In the genomic region with DNA sequence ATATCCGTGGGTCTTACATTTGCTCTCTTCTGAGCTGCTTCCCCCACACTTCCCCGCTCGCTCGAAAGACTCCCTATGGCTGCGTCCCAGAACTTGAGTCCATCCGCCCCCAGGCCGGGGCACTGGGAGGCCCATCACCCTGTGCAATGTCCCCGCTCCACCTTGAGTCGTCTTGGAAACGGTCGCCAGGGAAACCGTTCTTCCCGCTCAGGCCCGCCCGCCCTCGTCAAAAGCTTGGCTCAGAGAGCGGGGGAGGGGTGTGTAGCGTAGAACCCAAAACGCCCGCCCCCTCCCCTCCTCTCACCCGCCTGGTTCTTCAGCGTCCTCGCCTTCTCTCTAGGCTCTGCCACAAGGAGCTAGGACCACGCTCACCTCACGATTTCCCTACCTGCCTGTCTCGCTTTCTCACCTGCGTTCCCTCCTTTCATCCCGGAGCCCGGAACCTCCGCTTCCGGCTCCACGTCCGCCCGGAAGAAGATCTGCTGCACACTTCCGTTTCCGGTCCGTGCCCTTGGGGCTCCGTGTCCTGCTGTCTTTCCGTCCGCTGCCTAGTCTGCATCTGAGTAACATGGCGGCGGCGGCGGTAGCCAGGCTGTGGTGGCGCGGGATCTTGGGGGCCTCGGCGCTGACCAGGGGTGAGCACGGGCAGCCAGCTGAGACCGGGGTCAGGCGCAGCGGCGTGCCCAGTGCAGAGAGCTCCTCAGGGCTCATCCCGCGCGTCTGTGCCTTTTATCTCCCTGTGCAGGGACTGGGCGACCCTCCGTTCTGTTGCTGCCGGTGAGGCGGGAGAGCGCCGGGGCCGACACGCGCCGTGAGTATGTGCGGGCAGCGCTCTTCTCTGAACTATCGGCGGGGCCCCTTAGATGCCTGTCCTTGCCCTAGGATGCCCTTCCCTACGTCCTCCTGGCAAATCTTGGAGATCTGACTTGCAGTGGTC, we compare ENCODE assay signal across 1 cellular context.
TF ChIP-seq lines count a peak whose summit lies in the region.

Gene KBTBD4 (minus strand): TSS at position 447 of the 937 bp plus-strand sequence. CDS start 19 bp downstream, at position 428.
Gene NDUFS3 (plus strand): TSS at position 551 of the 937 bp plus-strand sequence. CDS start 18 bp downstream, at position 569.

TF ChIP-seq in HEK293, 187 proteins besides CTCF, POLR2A, EP300 and RAD21 (continued from another document):
- TF ChIP-seq ZBTB44 (tag by site-specific recombination; IDR thresholded peaks at IDR 0.05) (no peak), ZNF211 (tag by site-specific recombination; IDR thresholded peaks at IDR 0.05; ENCODE audit: low read depth) (no peak), ZNF514 (tag by site-specific recombination; IDR thresholded peaks at IDR 0.05) (no peak), ZBTB21 (tag by site-specific recombination; IDR thresholded peaks at IDR 0.05) (peak; percentile 86), ZNF433 (tag by site-specific recombination; IDR thresholded peaks at IDR 0.05; ENCODE audit: low read depth) (no peak), ZNF184 (tag by site-specific recombination; IDR thresholded peaks at IDR 0.05) (no peak), SP3 (tag by site-specific recombination; IDR thresholded peaks at IDR 0.05) (peak; percentile 93), ZNF660 (tag by site-specific recombination; IDR thresholded peaks at IDR 0.05) (peak; percentile 89), ZNF600 (tag by site-specific recombination; IDR thresholded peaks at IDR 0.05) (peak; percentile 83), ZNF830 (tag by site-specific recombination; IDR thresholded peaks at IDR 0.05; ENCODE audit: low read depth) (no peak), ZNF692 (tag by site-specific recombination; IDR thresholded peaks at IDR 0.05) (peak; percentile 93), INSM2 (tag by site-specific recombination; IDR thresholded peaks at IDR 0.05) (peak; percentile 97), MEIS1 (CRISPR knock-in tag; IDR thresholded peaks at IDR 0.05; ENCODE audit: borderline replicate concordance) (no peak), EGR2 (tag by site-specific recombination; IDR thresholded peaks at IDR 0.05; ENCODE audit: low read depth) (peak; percentile 87), ZNF391 (tag by site-specific recombination; IDR thresholded peaks at IDR 0.05; ENCODE audit: borderline replicate concordance, low read depth) (peak; percentile 100), ZNF175 (tag by site-specific recombination; IDR thresholded peaks at IDR 0.05) (no peak), ZNF629 (tag by site-specific recombination; IDR thresholded peaks at IDR 0.05) (peak; percentile 94), ZNF792 (tag by site-specific recombination; IDR thresholded peaks at IDR 0.05) (0 out of 2 replicates have a peak, but pooled peaks have one; percentile 79), KLF8 (tag by site-specific recombination; IDR thresholded peaks at IDR 0.05) (peak; percentile 99), ZBTB48 (tag by site-specific recombination; IDR thresholded peaks at IDR 0.05) (peak; percentile 71), ZNF169 (tag by site-specific recombination; IDR thresholded peaks at IDR 0.05) (0 out of 2 replicates have a peak, but pooled peaks have one; percentile 79)
- TF ChIP-seq, protein P1, sequence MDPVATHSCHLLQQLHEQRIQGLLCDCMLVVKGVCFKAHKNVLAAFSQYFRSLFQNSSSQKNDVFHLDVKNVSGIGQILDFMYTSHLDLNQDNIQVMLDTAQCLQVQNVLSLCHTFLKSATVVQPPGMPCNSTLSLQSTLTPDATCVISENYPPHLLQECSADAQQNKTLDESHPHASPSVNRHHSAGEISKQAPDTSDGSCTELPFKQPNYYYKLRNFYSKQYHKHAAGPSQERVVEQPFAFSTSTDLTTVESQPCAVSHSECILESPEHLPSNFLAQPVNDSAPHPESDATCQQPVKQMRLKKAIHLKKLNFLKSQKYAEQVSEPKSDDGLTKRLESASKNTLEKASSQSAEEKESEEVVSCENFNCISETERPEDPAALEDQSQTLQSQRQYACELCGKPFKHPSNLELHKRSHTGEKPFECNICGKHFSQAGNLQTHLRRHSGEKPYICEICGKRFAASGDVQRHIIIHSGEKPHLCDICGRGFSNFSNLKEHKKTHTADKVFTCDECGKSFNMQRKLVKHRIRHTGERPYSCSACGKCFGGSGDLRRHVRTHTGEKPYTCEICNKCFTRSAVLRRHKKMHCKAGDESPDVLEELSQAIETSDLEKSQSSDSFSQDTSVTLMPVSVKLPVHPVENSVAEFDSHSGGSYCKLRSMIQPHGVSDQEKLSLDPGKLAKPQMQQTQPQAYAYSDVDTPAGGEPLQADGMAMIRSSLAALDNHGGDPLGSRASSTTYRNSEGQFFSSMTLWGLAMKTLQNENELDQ (tag by site-specific recombination; IDR thresholded peaks at IDR 0.05; ENCODE audit: low read depth), result no peak
- TF ChIP-seq, protein P2, sequence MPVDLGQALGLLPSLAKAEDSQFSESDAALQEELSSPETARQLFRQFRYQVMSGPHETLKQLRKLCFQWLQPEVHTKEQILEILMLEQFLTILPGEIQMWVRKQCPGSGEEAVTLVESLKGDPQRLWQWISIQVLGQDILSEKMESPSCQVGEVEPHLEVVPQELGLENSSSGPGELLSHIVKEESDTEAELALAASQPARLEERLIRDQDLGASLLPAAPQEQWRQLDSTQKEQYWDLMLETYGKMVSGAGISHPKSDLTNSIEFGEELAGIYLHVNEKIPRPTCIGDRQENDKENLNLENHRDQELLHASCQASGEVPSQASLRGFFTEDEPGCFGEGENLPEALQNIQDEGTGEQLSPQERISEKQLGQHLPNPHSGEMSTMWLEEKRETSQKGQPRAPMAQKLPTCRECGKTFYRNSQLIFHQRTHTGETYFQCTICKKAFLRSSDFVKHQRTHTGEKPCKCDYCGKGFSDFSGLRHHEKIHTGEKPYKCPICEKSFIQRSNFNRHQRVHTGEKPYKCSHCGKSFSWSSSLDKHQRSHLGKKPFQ (tag by site-specific recombination; IDR thresholded peaks at IDR 0.05), result peak; percentile 52
- TF ChIP-seq, protein P3, sequence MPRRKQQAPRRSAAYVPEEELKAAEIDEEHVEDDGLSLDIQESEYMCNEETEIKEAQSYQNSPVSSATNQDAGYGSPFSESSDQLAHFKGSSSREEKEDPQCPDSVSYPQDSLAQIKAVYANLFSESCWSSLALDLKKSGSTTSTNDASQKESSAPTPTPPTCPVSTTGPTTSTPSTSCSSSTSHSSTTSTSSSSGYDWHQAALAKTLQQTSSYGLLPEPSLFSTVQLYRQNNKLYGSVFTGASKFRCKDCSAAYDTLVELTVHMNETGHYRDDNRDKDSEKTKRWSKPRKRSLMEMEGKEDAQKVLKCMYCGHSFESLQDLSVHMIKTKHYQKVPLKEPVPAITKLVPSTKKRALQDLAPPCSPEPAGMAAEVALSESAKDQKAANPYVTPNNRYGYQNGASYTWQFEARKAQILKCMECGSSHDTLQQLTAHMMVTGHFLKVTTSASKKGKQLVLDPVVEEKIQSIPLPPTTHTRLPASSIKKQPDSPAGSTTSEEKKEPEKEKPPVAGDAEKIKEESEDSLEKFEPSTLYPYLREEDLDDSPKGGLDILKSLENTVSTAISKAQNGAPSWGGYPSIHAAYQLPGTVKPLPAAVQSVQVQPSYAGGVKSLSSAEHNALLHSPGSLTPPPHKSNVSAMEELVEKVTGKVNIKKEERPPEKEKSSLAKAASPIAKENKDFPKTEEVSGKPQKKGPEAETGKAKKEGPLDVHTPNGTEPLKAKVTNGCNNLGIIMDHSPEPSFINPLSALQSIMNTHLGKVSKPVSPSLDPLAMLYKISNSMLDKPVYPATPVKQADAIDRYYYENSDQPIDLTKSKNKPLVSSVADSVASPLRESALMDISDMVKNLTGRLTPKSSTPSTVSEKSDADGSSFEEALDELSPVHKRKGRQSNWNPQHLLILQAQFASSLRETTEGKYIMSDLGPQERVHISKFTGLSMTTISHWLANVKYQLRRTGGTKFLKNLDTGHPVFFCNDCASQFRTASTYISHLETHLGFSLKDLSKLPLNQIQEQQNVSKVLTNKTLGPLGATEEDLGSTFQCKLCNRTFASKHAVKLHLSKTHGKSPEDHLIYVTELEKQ (tag by site-specific recombination; IDR thresholded peaks at IDR 0.05; ENCODE audit: borderline replicate concordance), result peak; percentile 95
- TF ChIP-seq, protein P4, sequence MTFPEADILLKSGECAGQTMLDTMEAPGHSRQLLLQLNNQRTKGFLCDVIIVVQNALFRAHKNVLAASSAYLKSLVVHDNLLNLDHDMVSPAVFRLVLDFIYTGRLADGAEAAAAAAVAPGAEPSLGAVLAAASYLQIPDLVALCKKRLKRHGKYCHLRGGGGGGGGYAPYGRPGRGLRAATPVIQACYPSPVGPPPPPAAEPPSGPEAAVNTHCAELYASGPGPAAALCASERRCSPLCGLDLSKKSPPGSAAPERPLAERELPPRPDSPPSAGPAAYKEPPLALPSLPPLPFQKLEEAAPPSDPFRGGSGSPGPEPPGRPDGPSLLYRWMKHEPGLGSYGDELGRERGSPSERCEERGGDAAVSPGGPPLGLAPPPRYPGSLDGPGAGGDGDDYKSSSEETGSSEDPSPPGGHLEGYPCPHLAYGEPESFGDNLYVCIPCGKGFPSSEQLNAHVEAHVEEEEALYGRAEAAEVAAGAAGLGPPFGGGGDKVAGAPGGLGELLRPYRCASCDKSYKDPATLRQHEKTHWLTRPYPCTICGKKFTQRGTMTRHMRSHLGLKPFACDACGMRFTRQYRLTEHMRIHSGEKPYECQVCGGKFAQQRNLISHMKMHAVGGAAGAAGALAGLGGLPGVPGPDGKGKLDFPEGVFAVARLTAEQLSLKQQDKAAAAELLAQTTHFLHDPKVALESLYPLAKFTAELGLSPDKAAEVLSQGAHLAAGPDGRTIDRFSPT (tag by site-specific recombination; IDR thresholded peaks at IDR 0.05), result no peak
